22 cellular contexts compared by ENCODE assay signal in the genomic region with DNA sequence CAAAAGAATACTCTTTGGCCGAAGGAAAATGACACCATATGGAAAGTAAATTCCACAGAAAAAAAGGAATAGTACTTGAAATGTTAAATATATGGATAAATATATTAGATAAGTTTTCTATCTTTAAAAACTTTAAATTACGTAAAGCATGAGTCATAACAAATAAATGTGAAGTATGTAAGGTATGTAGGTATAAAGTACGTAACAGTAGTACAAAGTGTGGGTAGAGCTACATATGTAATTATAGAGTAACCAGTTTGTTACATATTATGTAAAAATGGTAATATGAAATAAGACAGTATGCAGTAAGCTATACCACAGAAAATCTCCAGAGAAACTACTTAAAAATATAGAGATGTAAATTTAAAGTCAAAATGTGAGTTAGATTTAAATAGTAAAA.
"Had no signal": no experiment of that assay in that cellular context is flagged by ENCODE, and none has a peak within 500 bp of the region (broad histone marks: within the 10 kb centered on the region; RNA-seq: fewer than 3 reads in every experiment).

No MANE protein-coding gene starts in this region.

- H3K4me3 ChIP-seq: colonic mucosa, esophagus squamous epithelium, hepatocyte, lung, spleen, thoracic aorta, upper lobe of left lung had no signal

- H3K27ac Mint-ChIP-seq: activated CD4-positive, alpha-beta T cell treated with anti-CD3 and anti-CD28 coated beads for 36 hours; activated naive CD8-positive, alpha-beta T cell treated with anti-CD3 and anti-CD28 coated beads for 36 hours; activated T-helper 1 cell treated with anti-CD3 and anti-CD28 coated beads, Interleukin-12 subunit alpha, Interleukin-12 subunit beta, Interleukin-2, Interleukin-4 antibody, amounts not matched to agents 30 ng/mL and 10 ng/mL and 1 ng/mL, durations not matched to agents 14 hours and 24 hours and 36 hours; nephron; stimulated activated memory B cell treated with anti-CD40 and anti-IgM and Interleukin-4, amounts not matched to agents 10 μg/mL and 1 μg/mL and 100 μg/mL, for 72 hours; T-cell; WTC11 had no signal

- DNase-seq: activated CD4-positive, alpha-beta T cell treated with anti-CD3 and anti-CD28 coated beads for 36 hours; activated CD4-positive, alpha-beta T cell treated with anti-CD3 and anti-CD28 coated beads, Interleukin-2, amount 50 U/mL, for 48 hours; activated naive CD8-positive, alpha-beta T cell treated with anti-CD3 and anti-CD28 coated beads for 36 hours; amygdala; caudate nucleus; colonic mucosa; esophagus squamous epithelium; islet precursor cell; midbrain; spleen; stimulated activated CD4-positive, alpha-beta T cell treated with anti-CD3 and anti-CD28 coated beads, Interleukin-4, amount 100 ng/mL, for 4 hours; T-cell; upper lobe of left lung had no signal

- H3K27ac ChIP-seq: colonic mucosa, esophagus squamous epithelium, hepatocyte, parathyroid adenoma, spleen, thoracic aorta, upper lobe of left lung had no signal

- H3K27me3 ChIP-seq: colonic mucosa, esophagus squamous epithelium, hepatocyte, spleen, upper lobe of left lung had no signal

- H3K4me1 Mint-ChIP-seq: activated CD4-positive, alpha-beta T cell treated with anti-CD3 and anti-CD28 coated beads for 36 hours; activated naive CD8-positive, alpha-beta T cell treated with anti-CD3 and anti-CD28 coated beads for 36 hours; nephron; stimulated activated memory B cell treated with anti-CD40 and anti-IgM and Interleukin-4, amounts not matched to agents 10 μg/mL and 1 μg/mL and 100 μg/mL, for 72 hours; T-cell had no signal

- H3K36me3 Mint-ChIP-seq: activated naive CD8-positive, alpha-beta T cell treated with anti-CD3 and anti-CD28 coated beads for 36 hours; stimulated activated memory B cell treated with anti-CD40 and anti-IgM and Interleukin-4, amounts not matched to agents 10 μg/mL and 1 μg/mL and 100 μg/mL, for 72 hours; T-cell; WTC11 had no signal

- H3K9me3 Mint-ChIP-seq: activated naive CD8-positive, alpha-beta T cell treated with anti-CD3 and anti-CD28 coated beads for 36 hours; activated T-helper 1 cell treated with anti-CD3 and anti-CD28 coated beads, Interleukin-12 subunit alpha, Interleukin-12 subunit beta, Interleukin-2, Interleukin-4 antibody, amounts not matched to agents 30 ng/mL and 10 ng/mL and 1 ng/mL, durations not matched to agents 14 hours and 24 hours and 36 hours; nephron; stimulated activated memory B cell treated with anti-CD40 and anti-IgM and Interleukin-4, amounts not matched to agents 10 μg/mL and 1 μg/mL and 100 μg/mL, for 72 hours; WTC11 had no signal

- ATAC-seq: activated CD4-positive, alpha-beta T cell treated with anti-CD3 and anti-CD28 coated beads for 36 hours; left lobe of liver; stimulated activated memory B cell treated with anti-CD40 and anti-IgM and Interleukin-4, amounts not matched to agents 10 μg/mL and 1 μg/mL and 100 μg/mL, for 72 hours; T-cell; WTC11 had no signal

- H3K4me3 Mint-ChIP-seq: activated CD4-positive, alpha-beta T cell treated with anti-CD3 and anti-CD28 coated beads for 36 hours; activated naive CD8-positive, alpha-beta T cell treated with anti-CD3 and anti-CD28 coated beads for 36 hours; activated T-helper 1 cell treated with anti-CD3 and anti-CD28 coated beads, Interleukin-12 subunit alpha, Interleukin-12 subunit beta, Interleukin-2, Interleukin-4 antibody, amounts not matched to agents 30 ng/mL and 10 ng/mL and 1 ng/mL, durations not matched to agents 14 hours and 24 hours and 36 hours; nephron; stimulated activated memory B cell treated with anti-CD40 and anti-IgM and Interleukin-4, amounts not matched to agents 10 μg/mL and 1 μg/mL and 100 μg/mL, for 72 hours; T-cell; WTC11 had no signal

- H3K4me2 ChIP-seq: hepatocyte had no signal

- H3K9me3 ChIP-seq: colonic mucosa, esophagus squamous epithelium, thoracic aorta, upper lobe of left lung had no signal

- H3K9ac ChIP-seq: parathyroid adenoma had no signal

- H3K4me1 ChIP-seq: colonic mucosa, esophagus squamous epithelium, parathyroid adenoma, spleen, upper lobe of left lung had no signal

- H3K36me3 ChIP-seq: colonic mucosa, esophagus squamous epithelium, spleen, thoracic aorta, upper lobe of left lung had no signal

- H2AFZ ChIP-seq: hepatocyte, parathyroid adenoma had no signal

- H3K79me2 ChIP-seq: hepatocyte, parathyroid adenoma had no signal

- H3K27me3 Mint-ChIP-seq: activated CD4-positive, alpha-beta T cell treated with anti-CD3 and anti-CD28 coated beads for 36 hours; activated naive CD8-positive, alpha-beta T cell treated with anti-CD3 and anti-CD28 coated beads for 36 hours; stimulated activated memory B cell treated with anti-CD40 and anti-IgM and Interleukin-4, amounts not matched to agents 10 μg/mL and 1 μg/mL and 100 μg/mL, for 72 hours; T-cell had no signal
